15 cellular contexts compared by ENCODE assay signal in genomic region chr2:197232010-197232409, GRCh38.
DNase-seq lines count a peak whose midpoint lies in the region; ATAC-seq lines count a peak whose summit lies in the region.
"Had no signal": no experiment of that assay in that cellular context is flagged by ENCODE, and none has a peak within 500 bp of the region (broad histone marks: within the 10 kb centered on the region; RNA-seq: fewer than 3 reads in every experiment).

No MANE protein-coding gene starts in this region.

- peak; percentile 72 for ATAC-seq in T-helper 17 cell
- ATAC-seq: Panc1, Right ventricle myocardium inferior had no signal

- peak overlapping the region; percentile 70 for H3K4me3 Mint-ChIP-seq in activated naive CD4-positive, alpha-beta T cell treated with anti-CD3 and anti-CD28 coated beads, Interleukin-2, amount 50 U/mL, for 24 hours
- peak overlapping the region; percentile 46 for H3K4me3 Mint-ChIP-seq in T-helper 17 cell
- peak overlapping the region in 3 of 5 donors; percentile 5 to 31 (median 19) for H3K4me3 Mint-ChIP-seq in immature natural killer cell
- H3K4me3 Mint-ChIP-seq: H9 had no signal

- H3K27ac Mint-ChIP-seq in activated naive CD4-positive, alpha-beta T cell treated with anti-CD3 and anti-CD28 coated beads, Interleukin-2, amount 50 U/mL, for 24 hours = peak overlapping the region; percentile 92
- H3K27ac Mint-ChIP-seq in T-helper 17 cell (peak overlapping the region; percentile 80), immature natural killer cell (peak overlapping the region; percentile 38 to 94 (median 70))
- H3K27ac Mint-ChIP-seq: H9 had no signal

- peaks cover 5% of the 10 kb centered on the region for H3K36me3 Mint-ChIP-seq in activated naive CD4-positive, alpha-beta T cell treated with anti-CD3 and anti-CD28 coated beads, Interleukin-2, amount 50 U/mL, for 24 hours
- no peaks in the 10 kb centered on the region for H3K36me3 Mint-ChIP-seq in T-helper 17 cell (ENCODE audit: low read depth)
- H3K36me3 Mint-ChIP-seq in immature natural killer cell = peaks cover 0 to 3% (median 0%) of the 10 kb centered on the region in 3 donors

- H3K27me3 Mint-ChIP-seq in activated naive CD4-positive, alpha-beta T cell treated with anti-CD3 and anti-CD28 coated beads, Interleukin-2, amount 50 U/mL, for 24 hours = no peaks in the 10 kb centered on the region
- H3K27me3 Mint-ChIP-seq in T-helper 17 cell = no peaks in the 10 kb centered on the region
- peaks cover 0 to 2% (median 0%) of the 10 kb centered on the region in 3 donors for H3K27me3 Mint-ChIP-seq in immature natural killer cell (ENCODE audit: low read depth in 3 of 3)

- no peaks in the 10 kb centered on the region for H3K9me3 ChIP-seq in T-helper 17 cell (ENCODE audit: control insufficient read depth, low read length, poor library complexity, severe bottlenecking)
- H3K9me3 ChIP-seq: BE2C had no signal

- no peak for DNase-seq in activated naive CD4-positive, alpha-beta T cell treated with Interleukin-2 at 50 U/mL for 16 hours
- no peak for DNase-seq in T-helper 17 cell
- no peak for DNase-seq in immature natural killer cell
- DNase-seq in NCI-H524 (lab: John Stamatoyannopoulos, UW) = no peak
- DNase-seq in SW480 (ENCODE audit: low spot score) = no peak
- no peak for DNase-seq in NCI-H146 (lab: John Stamatoyannopoulos, UW)
- DNase-seq: BE2C, H9, IMR-90, Kasumi-1, NCI-H1930, NCI-H2171 had no signal

- H3K9me3 Mint-ChIP-seq in activated naive CD4-positive, alpha-beta T cell treated with anti-CD3 and anti-CD28 coated beads, Interleukin-2, amount 50 U/mL, for 24 hours = no peaks in the 10 kb centered on the region
- no peaks in the 10 kb centered on the region for H3K9me3 Mint-ChIP-seq in immature natural killer cell
- H3K9me3 Mint-ChIP-seq: H9 had no signal

- peaks cover 99% of the 10 kb centered on the region for H3K4me1 Mint-ChIP-seq in activated naive CD4-positive, alpha-beta T cell treated with anti-CD3 and anti-CD28 coated beads, Interleukin-2, amount 50 U/mL, for 24 hours
- H3K4me1 Mint-ChIP-seq in T-helper 17 cell = peaks cover 65% of the 10 kb centered on the region
- peaks cover 96 to 100% of the 10 kb centered on the region in 2 donors for H3K4me1 Mint-ChIP-seq in immature natural killer cell

Comparison
In these comparisons a context has a peak if more than half of its experiments do, and no peak if none do; other contexts are left out.
1. H3K4me3 Mint-ChIP-seq: peak in every context shown above with its lines; median percentile 70 in activated naive CD4-positive, alpha-beta T cell treated with anti-CD3 and anti-CD28 coated beads, Interleukin-2, amount 50 U/mL, for 24 hours; 46 in T-helper 17 cell; 19 in immature natural killer cell.